8 cellular contexts compared by ENCODE assay signal in genomic region chr6:116876635-116877611, GRCh38. TPM values are rescaled to one million over a fixed set of nuclear protein-coding genes. Genes with fewer than 3 reads are reported as not detected.
A peak's percentile ranks its signal among the peaks of the same experiment; 100 is the strongest.
DNase-seq lines count a peak whose midpoint lies in the region; ATAC-seq and TF ChIP-seq lines count a peak whose summit lies in the region.

Gene RFX6 (plus strand): TSS chr6:116877242. CDS start chr6:116877276, 34 bp downstream.

- H3K36me3 Mint-ChIP-seq in osteocyte (ENCODE audit: unreplicated experiment) (no peaks in the 10 kb centered on the region), CD14-positive monocyte (peaks cover 3 to 4% of the 10 kb centered on the region in 2 donors)

- intact Hi-C loops in CD14-positive monocyte (cut with micrococcal nuclease) = no loop called here

- peak; percentile 26 for DNase-seq in NCI-H146 treated with DMSO at 0.1 percent for 48 hours (lab: John Stamatoyannopoulos, UW; ENCODE audit: unreplicated experiment)
- DNase-seq in epithelial cell of proximal tubule (ENCODE audit: low read depth) = no peak
- DNase-seq in osteocyte (ENCODE audit: extremely low spot score, unreplicated experiment) = no peak
- DNase-seq in T1000 (lab: John Stamatoyannopoulos, UW) = no peak
- DNase-seq in CD14-positive monocyte (ENCODE audit: low spot score) = no peak
- no peak for DNase-seq in stimulated activated naive CD4-positive, alpha-beta T cell treated with Interleukin-2 at 50 U/mL for 16 hours (lab: John Stamatoyannopoulos, UW)

- H3K27me3 Mint-ChIP-seq in osteocyte (ENCODE audit: unreplicated experiment) (peaks cover 48% of the 10 kb centered on the region), CD14-positive monocyte (ENCODE audit: low read depth in 3 of 3) (peaks cover 29 to 38% (median 31%) of the 10 kb centered on the region in 3 donors)

- H3K27ac Mint-ChIP-seq in osteocyte (ENCODE audit: unreplicated experiment) (no peak within 1 kb of the TSS), CD14-positive monocyte (no peak within 1 kb of the TSS)

- TF ChIP-seq CTCF in epithelial cell of proximal tubule (conservative IDR thresholded peaks at IDR 0.05; ENCODE audit: low read depth, low read length) = no peak
- no peak for TF ChIP-seq CTCF in osteocyte (IDR thresholded peaks at IDR 0.05)
- TF ChIP-seq CTCF in CD14-positive monocyte (IDR thresholded peaks at IDR 0.05) = no peak

- H3K4me3 Mint-ChIP-seq in osteocyte (ENCODE audit: unreplicated experiment) (peak within 1 kb of the TSS; percentile 55), CD14-positive monocyte (peak within 1 kb of the TSS in 1 of 2 donors; percentile 81)

- no peaks in the 10 kb centered on the region for H3K9me3 Mint-ChIP-seq in osteocyte (ENCODE audit: unreplicated experiment)
- H3K9me3 Mint-ChIP-seq in CD14-positive monocyte = peaks cover 3 to 18% (median 9%) of the 10 kb centered on the region in 7 donors

- H3K4me1 Mint-ChIP-seq in osteocyte (ENCODE audit: unreplicated experiment) = peaks cover 11% of the 10 kb centered on the region
- H3K4me1 Mint-ChIP-seq in CD14-positive monocyte = peaks cover 2% of the 10 kb centered on the region

- ATAC-seq in GM21447 (IDR thresholded peaks at IDR 0.05; ENCODE audit: unreplicated experiment) = no peak

- peak within 1 kb of the TSS; percentile 22; the same call in 1 of the 2 replicates for H3K4me3 ChIP-seq in GM08714 (ENCODE audit: low read length)
- H3K4me3 ChIP-seq in epithelial cell of proximal tubule (ENCODE audit: low read depth, low read length) = peak within 1 kb of the TSS; percentile 2

RNA-seq across cellular contexts. Expression of gene RFX6, which starts in this region (rescaled TPM):
- total RNA-seq in epithelial cell of proximal tubule = not detected in 2 replicates
- total RNA-seq in osteocyte = not detected in 2 replicates
- not detected for polyA plus RNA-seq in CD14-positive monocyte
